Comparison of ENCODE assay signal across 9 cellular contexts in genomic region chr13:78102121-78102677, GRCh38.
A peak's percentile ranks its signal among the peaks of the same experiment; 100 is the strongest.
DNase-seq lines count a peak whose midpoint lies in the region; ATAC-seq, FAIRE-seq and TF ChIP-seq lines count a peak whose summit lies in the region.
"Had no signal": no experiment of that assay in that cellular context is flagged by ENCODE, and none has a peak within 500 bp of the region (broad histone marks: within the 10 kb centered on the region; RNA-seq: fewer than 3 reads in every experiment).

No MANE protein-coding gene starts in this region.

- no peaks in the 10 kb centered on the region for H3K9me3 Mint-ChIP-seq in T-cell

- dilution Hi-C loops in mammary epithelial cell (cut with HindIII; ENCODE audit: low sequenced_read_pairs), result no loop called here

- intact Hi-C loops in mammary epithelial cell (cut with micrococcal nuclease), result no loop called here
- intact Hi-C loops in mucosa of descending colon (cut with DNase I, micrococcal nuclease), result no loop called here

- no peak for TF ChIP-seq CTCF in mammary epithelial cell (conservative IDR thresholded peaks at IDR 0.05 in 1 of 2, IDR thresholded peaks at IDR 0.05 in 1 of 2; ENCODE audit: extremely low read depth in 1 of 2, insufficient read depth in 1 of 2, low read depth in 1 of 2, low read length in 2 of 2)
- TF ChIP-seq CTCF in mucosa of descending colon (IDR thresholded peaks at IDR 0.05), result no peak
- no peak for TF ChIP-seq CTCF in GM10266 (IDR thresholded peaks at IDR 0.05; ENCODE audit: control insufficient read depth, insufficient read depth, low read depth, missing control alignments)

- no TSS peak for BruUV-seq in mammary epithelial cell (replicated peaks; lab: Mats Ljungman, UMichigan)

- H3K27me3 ChIP-seq in mammary epithelial cell (ENCODE audit: insufficient read depth, low read length), result no peaks in the 10 kb centered on the region

- peak; percentile 6 for DNase-seq in EL
- DNase-seq in mammary epithelial cell, result peak; percentile 40
- peak in 1 of 3 donors; percentile 15 for DNase-seq in mucosa of descending colon
- no peak for DNase-seq in HTR-8/SVneo (ENCODE audit: insufficient read length, low spot score)
- DNase-seq in cerebellar nuclear complex (lab: John Stamatoyannopoulos, UW), result no peak
- no peak for DNase-seq in T-cell
- DNase-seq in GM10266 (ENCODE audit: extremely low spot score), result no peak
- DNase-seq: activated T-cell treated with anti-CD3 and anti-CD28 coated beads, Interleukin-2, amount 50 U/mL, for 48 hours had no signal

- no peak overlapping the region for H3K9ac ChIP-seq in mammary epithelial cell (ENCODE audit: insufficient read depth, low read length)

- H3K4me3 ChIP-seq in mammary epithelial cell (replicated peaks in 1 of 3; ENCODE audit: insufficient read depth in 1 of 3, low read depth in 2 of 3, low read length in 3 of 3) (no peak overlapping the region), mucosa of descending colon (no peak overlapping the region)

- 0% methylated on average over 1 of the region's 4 CpGs for whole genome bisulfite sequencing in mammary epithelial cell (ENCODE audit: low coverage, missing lambda C conversion rate)

- H3K36me3 Mint-ChIP-seq in T-cell, result no peaks in the 10 kb centered on the region

- H3K4me1 ChIP-seq in mammary epithelial cell (ENCODE audit: insufficient read depth, low read length) (no peaks in the 10 kb centered on the region), mucosa of descending colon (ENCODE audit: low read depth) (no peaks in the 10 kb centered on the region)

- H3K27ac ChIP-seq in mammary epithelial cell (ENCODE audit: insufficient read depth, low read depth, low read length), result no peak overlapping the region

- POLR2A ChIA-PET in T-cell (lab: Charles Lee), result interaction anchor here in 1 of 2 donors (0.6 kb wide), 1 partner anchor 172 kb away, joined by 4 read pairs; no protein-coding TSS in a partner anchor

- H3K4me1 Mint-ChIP-seq in T-cell, result no peaks in the 10 kb centered on the region

- no peak overlapping the region for H3K4me3 Mint-ChIP-seq in T-cell

- CTCF ChIA-PET in mammary epithelial cell (lab: Charles Lee; ENCODE audit: low non-redundant PET) (no interaction called here), T-cell (lab: Charles Lee) (no interaction called here)

- H3K9me3 ChIP-seq in mammary epithelial cell (replicated peaks; ENCODE audit: insufficient read depth, low read length) (no peaks in the 10 kb centered on the region), mucosa of descending colon (no peaks in the 10 kb centered on the region)

- H3K36me3 ChIP-seq in mammary epithelial cell (ENCODE audit: insufficient read depth, low read length) (no peaks in the 10 kb centered on the region), mucosa of descending colon (ENCODE audit: low read depth) (no peaks in the 10 kb centered on the region)

- no peak overlapping the region for H3K27ac Mint-ChIP-seq in T-cell

- H3K79me2 ChIP-seq in mammary epithelial cell (ENCODE audit: insufficient read depth, low read length), result no peaks in the 10 kb centered on the region

- no peak overlapping the region for H3K4me2 ChIP-seq in mammary epithelial cell (ENCODE audit: insufficient read depth, low read depth, low read length)

- no peak overlapping the region for H2AFZ ChIP-seq in mammary epithelial cell (ENCODE audit: low read depth, low read length)

- no peaks in the 10 kb centered on the region for H4K20me1 ChIP-seq in mammary epithelial cell (ENCODE audit: insufficient read depth, low read length)

- ATAC-seq in HG03520 (IDR thresholded peaks at IDR 0.05; ENCODE audit: unreplicated experiment), result peak; percentile 77
- peak; percentile 55 for ATAC-seq in mucosa of descending colon
- no peak for ATAC-seq in T-cell (replicated peaks in 1 of 4)

- no peaks in the 10 kb centered on the region for H3K27me3 Mint-ChIP-seq in T-cell

- FAIRE-seq in HTR-8/SVneo (lab: Jason Lieb, UNC), result no peak

- in situ Hi-C loops in mammary epithelial cell (cut with MboI; ENCODE audit: low sequenced_read_pairs in 2 of 2), result no loop called here

Comparison
In these comparisons a context has a peak if more than half of its experiments do, and no peak if none do; other contexts are left out.
1. DNase-seq: peak in EL (single experiment) and mammary epithelial cell (single experiment); none in HTR-8/SVneo (single experiment), cerebellar nuclear complex (0 of 2), T-cell (0 of 34) and GM10266 (single experiment).
2. ATAC-seq: peak in HG03520 (single experiment) and mucosa of descending colon (single experiment); none in T-cell (0 of 4).